8 cellular contexts compared by ENCODE assay signal in genomic region chr11:117843666-117844484, GRCh38. TPM values are rescaled to one million over a fixed set of nuclear protein-coding genes. Genes with fewer than 3 reads are reported as not detected.
A peak's percentile ranks its signal among the peaks of the same experiment; 100 is the strongest.
DNase-seq lines count a peak whose midpoint lies in the region; ATAC-seq and TF ChIP-seq lines count a peak whose summit lies in the region.

No MANE protein-coding gene starts in this region.

- TF ChIP-seq POLR2A in body of pancreas (IDR thresholded peaks at IDR 0.05): no peak

- H3K27ac ChIP-seq in VCaP (no peak overlapping the region), body of pancreas (no peak overlapping the region)

- intact Hi-C loops in body of pancreas (cut with DNase I): loop anchor here (5.0 kb wide), 1 partner anchor 103 kb away; no protein-coding TSS in a partner anchor

- H3K27me3 ChIP-seq in body of pancreas: no peaks in the 10 kb centered on the region

- no peaks in the 10 kb centered on the region for H3K9me3 ChIP-seq in body of pancreas

- ATAC-seq in body of pancreas (peak; percentile 74), GM19328 (IDR thresholded peaks at IDR 0.05; ENCODE audit: unreplicated experiment) (no peak), HG02623 (IDR thresholded peaks at IDR 0.05; ENCODE audit: unreplicated experiment) (no peak)

- H3K4me1 ChIP-seq in body of pancreas: peaks cover 5% of the 10 kb centered on the region

- peak; percentile 98 for TF ChIP-seq CTCF in GM12872 (IDR thresholded peaks at IDR 0.05; ENCODE audit: insufficient read depth, low read depth, low read length)
- TF ChIP-seq CTCF in VCaP (conservative IDR thresholded peaks at IDR 0.05): peak; percentile 99
- TF ChIP-seq CTCF in body of pancreas (IDR thresholded peaks at IDR 0.05): peak; percentile 88 to 99 (median 94)

- H3K36me3 ChIP-seq in body of pancreas (replicated peaks in 1 of 2; ENCODE audit: insufficient read depth in 1 of 2, low read depth in 2 of 2): no peaks in the 10 kb centered on the region

- 0 to 22% methylated on average over 7 to 9 of the region's 9 CpGs for WGBS in body of pancreas, 2 donors

- no peak overlapping the region for H3K4me3 ChIP-seq in body of pancreas

- DNase-seq in NCI-H1092 treated with DMSO at 0.1 percent for 48 hours (lab: John Stamatoyannopoulos, UW) (peak; percentile 79), body of pancreas (peak; percentile 78 to 88 (median 84)), iPS-NIHi7 (ENCODE audit: extremely low spot score) (peak; percentile 69)
- peak; percentile 69 to 93 (median 79) for DNase-seq in stimulated activated CD4-positive, alpha-beta T cell treated with anti-CD3 and anti-CD28 coated beads, Interleukin-12 subunit alpha, Interleukin-12 subunit beta, amount 100 ng/mL, for 48 hours (ENCODE audit: low read depth in 2 of 3, low spot score in 1 of 3)

RNA-seq across cellular contexts. Expression of gene FXYD2, which starts 19.3 kb away (rescaled TPM):
- 100 to 1,000 TPM; 290 to 396 TPM for total RNA-seq in body of pancreas

RNA-seq across cellular contexts. Expression of gene FXYD6, which starts 32.6 kb away (rescaled TPM):
- 10 to 100 TPM; 16.8 to 23.9 TPM for total RNA-seq in body of pancreas

RNA-seq across cellular contexts. Expression of gene DSCAML1, which starts 46.9 kb away (rescaled TPM):
- 1 to 10 TPM in 1 of 2 donors, under 1 TPM in 1; 0.33 to 1.6 TPM for total RNA-seq in body of pancreas
